1 cellular context compared by ENCODE assay signal in genomic region chr12:103278329-103278728, GRCh38.
TF ChIP-seq lines count a peak whose summit lies in the region.

No MANE protein-coding gene starts in this region.

TF ChIP-seq in GM12878, 131 proteins besides CTCF, POLR2A, EP300 and RAD21 (continued from another document):
- TF ChIP-seq ZBTB40 (IDR thresholded peaks at IDR 0.05; ENCODE audit: borderline replicate concordance) (no peak), RELB (IDR thresholded peaks at IDR 0.05; ENCODE audit: low read depth) (no peak), IKZF2 (IDR thresholded peaks at IDR 0.05) (0 out of 4 replicates have a peak, but pooled peaks of 1 of the 2 experiments have one; percentile 34), KLF5 (IDR thresholded peaks at IDR 0.05; ENCODE audit: partially characterized antibody) (no peak), BHLHE40 (IDR thresholded peaks at IDR 0.05; ENCODE audit: borderline replicate concordance in 1 of 2, low read depth in 2 of 2, low read length in 1 of 2) (peak in 1 of 2 experiments; percentile 65; a peak in 2 of 4 replicates), RUNX3 (IDR thresholded peaks at IDR 0.05; ENCODE audit: low read length) (0 out of 2 replicates have a peak, but pooled peaks have one; percentile 15), IKZF1 (conservative IDR thresholded peaks at IDR 0.05) (peak; percentile 29; the same call in 1 of the 2 replicates), NRF1 (conservative IDR thresholded peaks at IDR 0.05; ENCODE audit: low read depth, low read length) (no peak)
